Comparison of ENCODE assay signal across 8 cellular contexts in genomic region chr4:153249199-153250154, GRCh38. TPM values are rescaled to one million over a fixed set of nuclear protein-coding genes. Genes with fewer than 3 reads are reported as not detected.
DNase-seq lines count a peak whose midpoint lies in the region; ATAC-seq lines count a peak whose summit lies in the region.

No MANE protein-coding gene starts in this region.

- no peaks in the 10 kb centered on the region for H4K20me1 ChIP-seq in BLaER1 treated with 17β-estradiol and CSF1 and Interleukin-3, amounts not matched to agents 10 nM and 100 nM

- peak overlapping the region; percentile 51 to 78 (median 72); a peak in 21 of 22 replicates for H3K9ac ChIP-seq in BLaER1 treated with 17β-estradiol and CSF1 and Interleukin-3, amounts not matched to agents 10 nM and 100 nM

- H3K9me3 ChIP-seq in BLaER1 treated with 17β-estradiol and CSF1 and Interleukin-3, amounts not matched to agents 10 nM and 100 nM (replicated peaks in 1 of 11) = no peaks in the 10 kb centered on the region

- peak; percentile 98 for ATAC-seq in GM19351 (IDR thresholded peaks at IDR 0.05; ENCODE audit: unreplicated experiment)
- ATAC-seq in HG03457 (IDR thresholded peaks at IDR 0.05; ENCODE audit: unreplicated experiment) = peak; percentile 98

- H3K27me3 ChIP-seq in BLaER1 treated with 17β-estradiol and CSF1 and Interleukin-3, amounts not matched to agents 10 nM and 100 nM = no peaks in the 10 kb centered on the region

- peak overlapping the region; percentile 59 to 76 (median 64) for H3K4me3 ChIP-seq in BLaER1 treated with 17β-estradiol and CSF1 and Interleukin-3, amounts not matched to agents 10 nM and 100 nM

- no peaks in the 10 kb centered on the region for H3K36me3 ChIP-seq in BLaER1 treated with 17β-estradiol and CSF1 and Interleukin-3, amounts not matched to agents 10 nM and 100 nM

- DNase-seq in NCI-H82 (lab: John Stamatoyannopoulos, UW) (peak; percentile 92), lung microvascular endothelial cell (ENCODE audit: low read depth in 2 of 2) (peak; percentile 63 to 74)
- peak; percentile 90 for DNase-seq in activated CD8-positive, alpha-beta memory T cell treated with anti-CD3 and anti-CD28 coated beads for 24 hours
- DNase-seq in effector CD8-positive, alpha-beta T cell (lab: John Stamatoyannopoulos, UW) = peak; percentile 75
- DNase-seq in stimulated activated CD8-positive, alpha-beta memory T cell treated with anti-CD3 and anti-CD28 coated beads, Interleukin-12 subunit alpha, Interleukin-12 subunit beta, amount 100 ng/mL, for 24 hours (ENCODE audit: extremely low read depth) = peak; percentile 59

- H3K4me2 ChIP-seq in BLaER1 treated with 17β-estradiol and CSF1 and Interleukin-3, amounts not matched to agents 10 nM and 100 nM = peak overlapping the region; percentile 83 to 98 (median 93)

- peak overlapping the region in 10 of 11 experiments; percentile 25 to 77 (median 67); a peak in 17 of 22 replicates for H3K27ac ChIP-seq in BLaER1 treated with 17β-estradiol and CSF1 and Interleukin-3, amounts not matched to agents 10 nM and 100 nM

- peaks cover 7 to 41% (median 23%) of the 10 kb centered on the region in 10 experiments; a peak in 19 of 20 replicates for H3K4me1 ChIP-seq in BLaER1 treated with 17β-estradiol and CSF1 and Interleukin-3, amounts not matched to agents 10 nM and 100 nM

RNA-seq across cellular contexts. Expression of gene TRIM2, which starts 45.2 kb away (rescaled TPM):
- 6.5 and 15.7 TPM in 2 replicates for total RNA-seq in lung microvascular endothelial cell

Comparison
In these comparisons a context has a peak if more than half of its experiments do, and no peak if none do; other contexts are left out.
1. Peak in every context shown above with its lines: DNase-seq, ATAC-seq, H3K4me3 ChIP-seq and H3K27ac ChIP-seq.